ENCODE assay signal across 8 cellular contexts in the genomic region with DNA sequence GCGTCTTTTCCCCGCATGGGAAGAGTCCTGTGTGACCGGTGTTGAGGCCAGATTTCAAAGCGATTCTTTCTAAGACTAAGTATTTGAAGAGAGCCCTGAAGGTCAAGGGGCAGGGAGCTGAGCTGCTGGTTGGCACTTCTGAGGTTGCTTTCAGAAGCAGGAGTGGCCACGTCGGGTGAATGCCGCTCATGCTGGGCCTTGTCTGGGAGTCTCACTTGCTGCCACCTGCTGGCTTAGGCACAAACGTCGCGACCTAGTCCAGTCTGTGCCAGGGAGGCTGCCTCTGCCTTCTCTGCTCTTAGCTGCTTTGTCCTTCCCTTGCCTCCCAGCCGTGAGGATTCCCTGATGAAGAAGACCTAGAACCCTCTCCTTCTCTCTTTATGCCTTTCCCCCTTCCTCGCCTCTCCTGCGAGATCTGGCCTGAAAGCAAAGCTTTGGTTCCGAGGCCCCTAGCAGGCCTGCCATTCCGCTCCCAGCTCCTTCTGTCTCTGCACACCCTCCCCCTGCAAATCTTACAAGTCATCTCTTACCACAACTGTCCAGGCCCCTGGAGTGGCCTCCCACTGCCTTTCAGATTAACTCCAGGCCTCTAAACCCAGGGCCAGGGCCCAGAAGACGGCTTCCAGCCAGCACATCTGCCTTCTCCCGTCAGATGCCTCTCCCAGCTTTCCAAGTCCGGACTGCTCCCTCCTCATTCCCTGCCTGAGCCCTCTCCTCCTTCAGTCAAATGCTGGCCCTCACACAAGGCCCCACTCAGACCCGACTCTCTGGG. TPM values are rescaled to one million over a fixed set of nuclear protein-coding genes. Genes with fewer than 3 reads are reported as not detected.
DNase-seq lines count a peak whose midpoint lies in the region; ATAC-seq and FAIRE-seq lines count a peak whose summit lies in the region.

No MANE protein-coding gene starts in this region.

- no peaks in the 10 kb centered on the region for H3K9me3 ChIP-seq in small intestine (ENCODE audit: control insufficient read depth, low read depth)

- 59 to 63% (median 62%) methylated on average over 19 of the region's 19 CpGs for WGBS in small intestine, 3 donors

- H3K36me3 ChIP-seq in small intestine (ENCODE audit: control insufficient read depth in 2 of 2, insufficient read depth in 2 of 2, low read length in 2 of 2): no peaks in the 10 kb centered on the region

- CTCF ChIA-PET in activated CD4-positive, alpha-beta T cell treated with anti-CD3 and anti-CD28 coated beads for 36 hours (lab: Charles Lee): interaction anchor here (0.7 to 2.9 kb wide), 10 partner anchors 8 to 599 kb away, joined by 3 to 11 read pairs (median 4); partner anchors contain the start of genes CTNS, NCBP3 and SHPK

- peak overlapping the region; percentile 33 for H3K27ac Mint-ChIP-seq in activated CD4-positive, alpha-beta T cell treated with anti-CD3 and anti-CD28 coated beads for 36 hours
- H3K27ac Mint-ChIP-seq in activated naive CD8-positive, alpha-beta T cell treated with anti-CD3 and anti-CD28 coated beads, Interleukin-2, amount 10 ng/mL, durations not matched to agents 7 days and 5 days: no peak overlapping the region

- no peak overlapping the region for H3K27ac ChIP-seq in small intestine (ENCODE audit: low read depth in 1 of 2, low read length in 1 of 2)

- DNase-seq in activated CD4-positive, alpha-beta T cell treated with anti-CD3 and anti-CD28 coated beads for 36 hours: peak; percentile 79
- DNase-seq in activated CD4-positive, alpha-beta T cell treated with anti-CD3 and anti-CD28 coated beads for 1 hour: no peak
- DNase-seq in NCI-H748 treated with DMSO at 0.1 percent for 48 hours (lab: John Stamatoyannopoulos, UW) (peak; percentile 8), hepatic stellate cell (ENCODE audit: low spot score) (peak; percentile 69), small intestine (peak; percentile 73), activated gamma-delta T cell (lab: John Stamatoyannopoulos, UW) (no peak)
- DNase-seq in activated naive CD8-positive, alpha-beta T cell treated with anti-CD3 and anti-CD28 coated beads, Interleukin-2, amount 10 ng/mL, durations not matched to agents 7 days and 5 days: peak; percentile 53

- H3K36me3 Mint-ChIP-seq in activated CD4-positive, alpha-beta T cell treated with anti-CD3 and anti-CD28 coated beads for 36 hours (ENCODE audit: low read depth): peaks cover 12% of the 10 kb centered on the region
- H3K36me3 Mint-ChIP-seq in activated naive CD8-positive, alpha-beta T cell treated with anti-CD3 and anti-CD28 coated beads, Interleukin-2, amount 10 ng/mL, durations not matched to agents 7 days and 5 days: no peaks in the 10 kb centered on the region

- H3K4me3 Mint-ChIP-seq in activated CD4-positive, alpha-beta T cell treated with anti-CD3 and anti-CD28 coated beads for 36 hours: no peak overlapping the region
- H3K4me3 Mint-ChIP-seq in activated naive CD8-positive, alpha-beta T cell treated with anti-CD3 and anti-CD28 coated beads, Interleukin-2, amount 10 ng/mL, durations not matched to agents 7 days and 5 days: no peak overlapping the region

- no peaks in the 10 kb centered on the region for H3K4me1 ChIP-seq in small intestine (ENCODE audit: control insufficient read depth in 2 of 2, insufficient read depth in 1 of 2, low read depth in 1 of 2, low read length in 1 of 2)

- H3K27me3 ChIP-seq in small intestine (ENCODE audit: control insufficient read depth in 2 of 2, insufficient read depth in 2 of 2, low read length in 2 of 2): no peaks in the 10 kb centered on the region

- H3K27me3 Mint-ChIP-seq in activated CD4-positive, alpha-beta T cell treated with anti-CD3 and anti-CD28 coated beads for 36 hours: no peaks in the 10 kb centered on the region
- H3K27me3 Mint-ChIP-seq in activated naive CD8-positive, alpha-beta T cell treated with anti-CD3 and anti-CD28 coated beads, Interleukin-2, amount 10 ng/mL, durations not matched to agents 7 days and 5 days: no peaks in the 10 kb centered on the region

- intact Hi-C loops in activated CD4-positive, alpha-beta T cell treated with anti-CD3 and anti-CD28 coated beads for 36 hours (cut with DNase I, micrococcal nuclease): loop anchor here (1.0 to 10.0 kb wide), 5 partner anchors 46 to 823 kb away; no protein-coding TSS in a partner anchor

- POLR2A ChIA-PET in activated CD4-positive, alpha-beta T cell treated with anti-CD3 and anti-CD28 coated beads for 36 hours (lab: Charles Lee): interaction anchor here (0.6 kb wide), 2 partner anchors 438 to 858 kb away, joined by 4 to 8 read pairs; no protein-coding TSS in a partner anchor
- POLR2A ChIA-PET in activated naive CD8-positive, alpha-beta T cell treated with anti-CD3 and anti-CD28 coated beads, Interleukin-2, amount 10 ng/mL, durations not matched to agents 7 days and 5 days (lab: Charles Lee): interaction anchor here (2.4 kb wide), 1 partner anchor 12 kb away, joined by 5 read pairs; the partner anchor contains the start of genes CTNS and SHPK

- peak; percentile 82 for ATAC-seq in activated CD4-positive, alpha-beta T cell treated with anti-CD3 and anti-CD28 coated beads for 36 hours
- peak; percentile 74 for ATAC-seq in activated naive CD8-positive, alpha-beta T cell treated with anti-CD3 and anti-CD28 coated beads, Interleukin-2, amount 10 ng/mL, durations not matched to agents 7 days and 5 days (ENCODE audit: low read depth)
- no peak for ATAC-seq in GM19463 (IDR thresholded peaks at IDR 0.05; ENCODE audit: unreplicated experiment)

- H3K4me3 ChIP-seq in small intestine (ENCODE audit: low read depth in 1 of 2, low read length in 2 of 2): no peak overlapping the region

- no peaks in the 10 kb centered on the region for H3K9me3 Mint-ChIP-seq in activated CD4-positive, alpha-beta T cell treated with anti-CD3 and anti-CD28 coated beads for 36 hours (ENCODE audit: low read depth)
- no peaks in the 10 kb centered on the region for H3K9me3 Mint-ChIP-seq in activated naive CD8-positive, alpha-beta T cell treated with anti-CD3 and anti-CD28 coated beads, Interleukin-2, amount 10 ng/mL, durations not matched to agents 7 days and 5 days

- no peak for FAIRE-seq in small intestine (lab: Jason Lieb, UNC)

- peaks cover 9% of the 10 kb centered on the region for H3K4me1 Mint-ChIP-seq in activated CD4-positive, alpha-beta T cell treated with anti-CD3 and anti-CD28 coated beads for 36 hours
- peaks cover 6% of the 10 kb centered on the region for H3K4me1 Mint-ChIP-seq in activated naive CD8-positive, alpha-beta T cell treated with anti-CD3 and anti-CD28 coated beads, Interleukin-2, amount 10 ng/mL, durations not matched to agents 7 days and 5 days

RNA-seq across cellular contexts. Expression of gene CTNS, which starts 11.4 kb away (rescaled TPM):
- 10 to 100 TPM; 10.1 to 11.1 TPM for total RNA-seq in activated CD4-positive, alpha-beta T cell treated with anti-CD3 and anti-CD28 coated beads for 36 hours
- total RNA-seq in activated naive CD8-positive, alpha-beta T cell treated with anti-CD3 and anti-CD28 coated beads, Interleukin-2, amount 10 ng/mL, durations not matched to agents 7 days and 5 days: 10 to 100 TPM in 1 of 2 experiments, 1 to 10 TPM in 1; 8.5 to 10.0 TPM
- 1 to 10 TPM; 5.4 to 8.0 (median 5.9) TPM for polyA plus RNA-seq in small intestine

RNA-seq across cellular contexts. Expression of gene SHPK, which starts 11.9 kb away (rescaled TPM):
- 10 to 100 TPM; 12.5 to 15.0 TPM for total RNA-seq in activated CD4-positive, alpha-beta T cell treated with anti-CD3 and anti-CD28 coated beads for 36 hours
- total RNA-seq in activated naive CD8-positive, alpha-beta T cell treated with anti-CD3 and anti-CD28 coated beads, Interleukin-2, amount 10 ng/mL, durations not matched to agents 7 days and 5 days: 10 to 100 TPM; 11.8 to 12.2 TPM
- 10 to 100 TPM; 12.7 to 21.9 (median 16.5) TPM for polyA plus RNA-seq in small intestine

RNA-seq across cellular contexts. Expression of gene TAX1BP3, which starts 20.4 kb away (rescaled TPM):
- 10 to 100 TPM; 12.0 to 14.6 TPM for total RNA-seq in activated CD4-positive, alpha-beta T cell treated with anti-CD3 and anti-CD28 coated beads for 36 hours
- total RNA-seq in activated naive CD8-positive, alpha-beta T cell treated with anti-CD3 and anti-CD28 coated beads, Interleukin-2, amount 10 ng/mL, durations not matched to agents 7 days and 5 days: 10 to 100 TPM; 18.5 to 18.8 TPM
- polyA plus RNA-seq in small intestine: 100 to 1,000 TPM; 102 to 442 (median 356) TPM

RNA-seq across cellular contexts. Expression of gene EMC6, which starts 20.7 kb away (rescaled TPM):
- 10 to 100 TPM; 43.6 to 44.3 TPM for total RNA-seq in activated CD4-positive, alpha-beta T cell treated with anti-CD3 and anti-CD28 coated beads for 36 hours
- total RNA-seq in activated naive CD8-positive, alpha-beta T cell treated with anti-CD3 and anti-CD28 coated beads, Interleukin-2, amount 10 ng/mL, durations not matched to agents 7 days and 5 days: 10 to 100 TPM; 31.1 to 34.6 TPM
- polyA plus RNA-seq in small intestine: 10 to 100 TPM; 62.2 to 85.4 (median 81.7) TPM

RNA-seq across cellular contexts. Expression of gene TRPV1, which starts 38.7 kb away (rescaled TPM):
- total RNA-seq in activated CD4-positive, alpha-beta T cell treated with anti-CD3 and anti-CD28 coated beads for 36 hours: 1 to 10 TPM; 1.8 to 2.7 TPM
- 1 to 10 TPM; 4.5 to 5.7 TPM for total RNA-seq in activated naive CD8-positive, alpha-beta T cell treated with anti-CD3 and anti-CD28 coated beads, Interleukin-2, amount 10 ng/mL, durations not matched to agents 7 days and 5 days
- 10 to 100 TPM in 2 of 3 donors, 1 to 10 TPM in 1; 4.4 to 20.8 (median 11.3) TPM for polyA plus RNA-seq in small intestine

Comparison
In these comparisons a context has a peak if more than half of its experiments do, and no peak if none do; other contexts are left out.
1. DNase-seq: peak in activated CD4-positive, alpha-beta T cell treated with anti-CD3 and anti-CD28 coated beads for 36 hours (single experiment), NCI-H748 treated with DMSO at 0.1 percent for 48 hours (single experiment), activated naive CD8-positive, alpha-beta T cell treated with anti-CD3 and anti-CD28 coated beads, Interleukin-2, amount 10 ng/mL, durations not matched to agents 7 days and 5 days (single experiment), hepatic stellate cell (single experiment) and small intestine (single experiment); none in activated CD4-positive, alpha-beta T cell treated with anti-CD3 and anti-CD28 coated beads for 1 hour (single experiment) and activated gamma-delta T cell (single experiment).